Comparison of ENCODE assay signal across 1 cellular context in genomic region chr3:136250226-136250861, GRCh38.
A peak's percentile ranks its signal among the peaks of the same experiment; 100 is the strongest.
TF ChIP-seq lines count a peak whose summit lies in the region.

Gene PCCB (plus strand): TSS chr3:136250340. CDS start chr3:136250376, 36 bp downstream.

TF ChIP-seq in HepG2, 621 proteins besides CTCF, POLR2A, EP300 and RAD21 (continued from another document and continues in another):
- TF ChIP-seq REST (IDR thresholded peaks at IDR 0.05; ENCODE audit: borderline replicate concordance in 1 of 2, low read depth in 1 of 2, low read length in 2 of 2) = no peak; a peak in 1 of 4 replicates
- peak; percentile 72 for TF ChIP-seq AHR (CRISPR knock-in tag; IDR thresholded peaks at IDR 0.05)
- TF ChIP-seq ZNF891 (CRISPR knock-in tag; IDR thresholded peaks at IDR 0.05) = no peak; the same call in none of the 2 replicates
- TF ChIP-seq MED1 (CRISPR knock-in tag; IDR thresholded peaks at IDR 0.05) = peak; percentile 76; the same call in 1 of the 2 replicates
- TF ChIP-seq ZNF253 (CRISPR knock-in tag; IDR thresholded peaks at IDR 0.05; ENCODE audit: borderline replicate concordance) = peak; percentile 72; the same call in 1 of the 2 replicates
- TF ChIP-seq MED8 (CRISPR knock-in tag; IDR thresholded peaks at IDR 0.05; ENCODE audit: insufficient replicate concordance) = peak; percentile 71
- no peak for TF ChIP-seq ZNF597 (CRISPR knock-in tag; IDR thresholded peaks at IDR 0.05)
- no peak for TF ChIP-seq IKZF4 (CRISPR knock-in tag; IDR thresholded peaks at IDR 0.05; ENCODE audit: borderline replicate concordance, low read depth, not compliant biosample characterization)
- no peak for TF ChIP-seq ZNF3 (CRISPR knock-in tag; IDR thresholded peaks at IDR 0.05)
- no peak for TF ChIP-seq ZNF550 (CRISPR knock-in tag; IDR thresholded peaks at IDR 0.05; ENCODE audit: borderline replicate concordance)
- TF ChIP-seq ZNF407 (CRISPR knock-in tag; IDR thresholded peaks at IDR 0.05; ENCODE audit: not compliant biosample characterization) = no peak
- TF ChIP-seq KLF15 (CRISPR knock-in tag; IDR thresholded peaks at IDR 0.05; ENCODE audit: borderline replicate concordance) = peak; percentile 88; the same call in 1 of the 2 replicates
- 0 out of 2 replicates have a peak, but pooled peaks have one; percentile 45 for TF ChIP-seq GLI4 (CRISPR knock-in tag; IDR thresholded peaks at IDR 0.05; ENCODE audit: borderline replicate concordance)
- 0 out of 2 replicates have a peak, but pooled peaks have one; percentile 7 for TF ChIP-seq ZBTB4 (CRISPR knock-in tag; IDR thresholded peaks at IDR 0.05; ENCODE audit: borderline replicate concordance)
- peak; percentile 81 for TF ChIP-seq SAP130 (CRISPR knock-in tag; IDR thresholded peaks at IDR 0.05; ENCODE audit: low read depth)
- TF ChIP-seq SPEN (CRISPR knock-in tag; IDR thresholded peaks at IDR 0.05; ENCODE audit: low read depth) = peak; percentile 70; the same call in 1 of the 2 replicates
- TF ChIP-seq ZBTB26 (CRISPR knock-in tag; IDR thresholded peaks at IDR 0.05; ENCODE audit: borderline replicate concordance) = peak; percentile 67; the same call in 1 of the 2 replicates
- TF ChIP-seq EZH2 (conservative IDR thresholded peaks at IDR 0.05; ENCODE audit: low read depth, low read length) = no peak
- TF ChIP-seq KLF16 (CRISPR knock-in tag; IDR thresholded peaks at IDR 0.05) = peak in 1 of 2 experiments; percentile 58; a peak in 1 of 4 replicates
- TF ChIP-seq NFYC (CRISPR knock-in tag; IDR thresholded peaks at IDR 0.05) = peak; percentile 89
- no peak for TF ChIP-seq CSRNP2 (CRISPR knock-in tag; conservative IDR thresholded peaks at IDR 0.05; ENCODE audit: low read depth)
- 0 out of 2 replicates have a peak, but pooled peaks have one; percentile 14 for TF ChIP-seq FIP1L1 (IDR thresholded peaks at IDR 0.05; ENCODE audit: borderline replicate concordance, insufficient read depth, low read depth, low read length)
- TF ChIP-seq RNF219 (CRISPR knock-in tag; IDR thresholded peaks at IDR 0.05) = no peak
- TF ChIP-seq ZNF83 (CRISPR knock-in tag; IDR thresholded peaks at IDR 0.05; ENCODE audit: borderline replicate concordance) = peak; percentile 87; the same call in 1 of the 2 replicates
- TF ChIP-seq SIX4 (CRISPR knock-in tag; IDR thresholded peaks at IDR 0.05) = no peak
- peak; percentile 31; the same call in 1 of the 2 replicates for TF ChIP-seq ZNF136 (CRISPR knock-in tag; IDR thresholded peaks at IDR 0.05; ENCODE audit: low read depth)
- TF ChIP-seq POGK (CRISPR knock-in tag; conservative IDR thresholded peaks at IDR 0.05) = peak; percentile 58; the same call in 1 of the 2 replicates
- TF ChIP-seq MAFK (conservative IDR thresholded peaks at IDR 0.05 in 1 of 2, IDR thresholded peaks at IDR 0.05 in 1 of 2; ENCODE audit: low read length in 2 of 2) = 0 out of 4 replicates have a peak, but pooled peaks of 1 of the 2 experiments have one; percentile 19
- TF ChIP-seq ZSCAN25 (CRISPR knock-in tag; IDR thresholded peaks at IDR 0.05) = no peak
- peak; percentile 80 for TF ChIP-seq ISL2 (CRISPR knock-in tag; IDR thresholded peaks at IDR 0.05)
